Comparison of ENCODE assay signal across 8 cellular contexts in the genomic region with DNA sequence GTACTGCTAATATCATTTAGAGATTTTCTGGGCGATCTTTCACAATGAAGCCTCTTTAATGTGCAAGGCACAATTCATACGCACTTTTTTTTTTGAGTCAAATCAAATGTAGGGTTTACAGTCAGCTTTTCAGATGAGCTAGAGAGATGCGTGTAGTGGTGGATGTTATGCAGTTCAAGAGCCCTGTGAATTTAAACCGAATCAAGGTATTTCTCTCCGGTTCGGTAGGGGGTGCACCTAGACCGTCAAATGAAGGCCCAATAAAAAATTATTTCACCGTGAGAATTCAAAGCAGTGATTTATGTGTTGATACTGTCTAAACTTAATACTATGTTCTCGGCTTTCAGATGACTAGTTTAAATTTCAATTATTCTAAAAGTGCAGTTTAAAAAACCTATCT. TPM values are rescaled to one million over a fixed set of nuclear protein-coding genes. Genes with fewer than 3 reads are reported as not detected.
DNase-seq lines count a peak whose midpoint lies in the region; ATAC-seq and TF ChIP-seq lines count a peak whose summit lies in the region.

No MANE protein-coding gene starts in this region.

- H3K27me3 ChIP-seq in OCI-LY3 (ENCODE audit: low read depth, low read length), result no peaks in the 10 kb centered on the region
- H3K27me3 ChIP-seq in hepatocyte, result peaks cover 55% of the 10 kb centered on the region

- no peaks in the 10 kb centered on the region for H3K79me2 ChIP-seq in OCI-LY3 (ENCODE audit: low read length)
- H3K79me2 ChIP-seq in hepatocyte, result no peaks in the 10 kb centered on the region

- H3K9me2 ChIP-seq in hepatocyte (replicated peaks; ENCODE audit: insufficient read depth), result no peaks in the 10 kb centered on the region

- H3K4me3 ChIP-seq in HFF-Myc (replicated peaks; ENCODE audit: low read depth, low read length) (no peak overlapping the region), OCI-LY3 (ENCODE audit: low read length) (no peak overlapping the region), hepatocyte (no peak overlapping the region)

- no peaks in the 10 kb centered on the region for H3K9me3 ChIP-seq in OCI-LY3 (ENCODE audit: insufficient read depth, low read length)
- no peaks in the 10 kb centered on the region for H3K9me3 ChIP-seq in hepatocyte (ENCODE audit: low read depth)

- H3K4me2 ChIP-seq in OCI-LY3 (ENCODE audit: low read length), result no peak overlapping the region
- peak overlapping the region; percentile 96 for H3K4me2 ChIP-seq in hepatocyte

- H3K4me1 ChIP-seq in OCI-LY3 (ENCODE audit: low read length), result no peaks in the 10 kb centered on the region
- peaks cover 13% of the 10 kb centered on the region for H3K4me1 ChIP-seq in hepatocyte (ENCODE audit: insufficient read depth)

- H4K20me1 ChIP-seq in OCI-LY3 (ENCODE audit: insufficient read depth, low read length) (no peaks in the 10 kb centered on the region), hepatocyte (ENCODE audit: insufficient read depth, poor library complexity, severe bottlenecking) (no peaks in the 10 kb centered on the region)

- no peak overlapping the region for H2AFZ ChIP-seq in OCI-LY3 (ENCODE audit: low read depth, low read length)
- H2AFZ ChIP-seq in hepatocyte, result no peak overlapping the region

- WGBS in hepatocyte (ENCODE audit: low lambda C conversion rate, missing lambda C conversion rate), result 27% methylated on average over 9 of the region's 9 CpGs

- no peak for ATAC-seq in GM21447 (IDR thresholded peaks at IDR 0.05; ENCODE audit: unreplicated experiment)
- no peak for ATAC-seq in HG02840 (IDR thresholded peaks at IDR 0.05; ENCODE audit: low FRiP score, unreplicated experiment)
- ATAC-seq in HG02970 (IDR thresholded peaks at IDR 0.05; ENCODE audit: low FRiP score, unreplicated experiment), result no peak

- no peak overlapping the region for H3K9ac ChIP-seq in OCI-LY3 (ENCODE audit: low read length)

- DNase-seq in HFF-Myc (ENCODE audit: extremely low read depth, low read depth) (no peak), hepatocyte (ENCODE audit: low spot score) (peak; percentile 38)
- DNase-seq in stimulated activated CD4-positive, alpha-beta T cell treated with anti-CD3 and anti-CD28 coated beads, Interleukin-4, amount 100 ng/mL, for 24 hours, result no peak

- peak; percentile 69 for TF ChIP-seq CTCF in C4-2B (conservative IDR thresholded peaks at IDR 0.05)
- TF ChIP-seq CTCF in HFF-Myc (IDR thresholded peaks at IDR 0.05; ENCODE audit: low read depth, low read length, missing control alignments), result peak; percentile 17
- peak; percentile 51 for TF ChIP-seq CTCF in OCI-LY3 (IDR thresholded peaks at IDR 0.05; ENCODE audit: low read depth, low read length)
- peak; percentile 61 for TF ChIP-seq CTCF in hepatocyte (IDR thresholded peaks at IDR 0.05; ENCODE audit: poor library complexity)

- H3K36me3 ChIP-seq in OCI-LY3 (replicated peaks; ENCODE audit: low read depth, low read length) (no peaks in the 10 kb centered on the region), hepatocyte (replicated peaks; ENCODE audit: insufficient read depth, low read depth) (no peaks in the 10 kb centered on the region)

- H3K27ac ChIP-seq in C4-2B, result no peak overlapping the region
- no peak overlapping the region for H3K27ac ChIP-seq in OCI-LY3 (ENCODE audit: low read length)
- no peak overlapping the region for H3K27ac ChIP-seq in hepatocyte

RNA-seq across cellular contexts. Expression of a gene that starts 1.1 kb away (rescaled TPM):
- not detected in 2 replicates for total RNA-seq in hepatocyte
- polyA plus RNA-seq in hepatocyte, result 0.30 TPM in 1 of 2 replicates, not detected in the other

Comparison
In these comparisons a context has a peak if more than half of its experiments do, and no peak if none do; other contexts are left out.
1. CTCF ChIP-seq: peak in every context shown above with its lines; median percentile 69 in C4-2B; 61 in hepatocyte; 51 in OCI-LY3; 17 in HFF-Myc.